Comparison of ENCODE assay signal across 25 cellular contexts in the genomic region with DNA sequence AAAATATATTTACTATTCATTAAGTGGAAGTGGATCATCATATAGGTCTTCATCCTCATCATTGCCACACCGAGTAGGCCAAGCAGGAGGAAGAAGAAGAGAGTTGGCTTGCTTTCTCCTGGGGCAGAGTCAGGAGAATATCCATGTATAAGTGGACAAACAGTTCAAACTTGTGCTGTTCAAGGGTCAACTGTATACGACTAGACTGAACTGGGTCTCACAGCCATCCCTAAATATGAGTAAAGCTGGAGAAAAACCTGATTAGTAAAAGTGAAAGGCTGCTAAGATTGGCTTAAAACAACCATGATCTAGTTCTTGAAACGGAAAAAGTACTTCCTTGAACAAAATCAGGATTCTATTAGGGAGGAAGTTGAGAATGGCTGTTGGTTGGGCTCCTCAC.
"Had no signal": no experiment of that assay in that cellular context is flagged by ENCODE, and none has a peak within 500 bp of the region (broad histone marks: within the 10 kb centered on the region; RNA-seq: fewer than 3 reads in every experiment).

No MANE protein-coding gene starts in this region.

- H3K9me3 ChIP-seq: gastroesophageal sphincter, left ventricle myocardium inferior, lower lobe of right lung, mucosa of descending colon had no signal

- H3K27me3 ChIP-seq: gastroesophageal sphincter, heart left ventricle, hepatocyte had no signal

- H3K4me3 ChIP-seq: coronary artery, gastroesophageal sphincter, heart left ventricle, hepatocyte, left ventricle myocardium inferior, lower lobe of right lung, mucosa of descending colon had no signal

- H3K9me3 Mint-ChIP-seq: dendritic cell treated with granulocyte-macrophage colony-stimulating factor and Interleukin-4, amounts not matched to agents 40 ng/mL and 50 ng/mL, for 4 days; effector memory CD8-positive, alpha-beta T cell had no signal

- H3K4me1 Mint-ChIP-seq: endodermal cell, immature natural killer cell, mesothelial cell of epicardium had no signal

- H3K27ac Mint-ChIP-seq: dendritic cell treated with granulocyte-macrophage colony-stimulating factor and Interleukin-4, amounts not matched to agents 40 ng/mL and 50 ng/mL, for 4 days; effector memory CD8-positive, alpha-beta T cell; endodermal cell; immature natural killer cell; mesothelial cell of epicardium had no signal

- H2AFZ ChIP-seq: hepatocyte had no signal

- H3K79me2 ChIP-seq: hepatocyte had no signal

- H3K4me3 Mint-ChIP-seq: dendritic cell treated with granulocyte-macrophage colony-stimulating factor and Interleukin-4, amounts not matched to agents 40 ng/mL and 50 ng/mL, for 4 days; effector memory CD8-positive, alpha-beta T cell; endodermal cell; immature natural killer cell; mesothelial cell of epicardium had no signal

- H3K27ac ChIP-seq: coronary artery, epithelial cell of prostate, foreskin keratinocyte, gastroesophageal sphincter, heart left ventricle, hepatocyte, left ventricle myocardium inferior, lower lobe of right lung had no signal

- H3K4me2 ChIP-seq: hepatocyte had no signal

- H3K36me3 Mint-ChIP-seq: immature natural killer cell, mesothelial cell of epicardium had no signal

- H3K36me3 ChIP-seq: gastroesophageal sphincter, heart left ventricle, left ventricle myocardium inferior, lower lobe of right lung had no signal

- DNase-seq: effector CD8-positive, alpha-beta T cell; effector memory CD8-positive, alpha-beta T cell; endodermal cell; foreskin keratinocyte; heart left ventricle; hypothalamus; immature natural killer cell; islet precursor cell; kidney; kidney glomerular epithelial cell; left colon; left ventricle myocardium inferior; lower lobe of right lung; mucosa of descending colon had no signal

- ATAC-seq: effector memory CD8-positive, alpha-beta T cell; esophagus mucosa; foreskin keratinocyte; gastroesophageal sphincter; heart left ventricle; left colon; left lobe of liver; mucosa of descending colon had no signal

- H3K4me1 ChIP-seq: foreskin keratinocyte, gastroesophageal sphincter, lower lobe of right lung had no signal

- H3K27me3 Mint-ChIP-seq: dendritic cell treated with granulocyte-macrophage colony-stimulating factor and Interleukin-4, amounts not matched to agents 40 ng/mL and 50 ng/mL, for 4 days had no signal

- FAIRE-seq: colon, endometrium, frontal cortex, kidney had no signal
